ENCODE assay signal across 18 cellular contexts in genomic region chr10:43200538-43201390, GRCh38.
A peak's percentile ranks its signal among the peaks of the same experiment; 100 is the strongest.
DNase-seq lines count a peak whose midpoint lies in the region; ATAC-seq and FAIRE-seq lines count a peak whose summit lies in the region.
"Had no signal": no experiment of that assay in that cellular context is flagged by ENCODE, and none has a peak within 500 bp of the region (broad histone marks: within the 10 kb centered on the region; RNA-seq: fewer than 3 reads in every experiment).

No MANE protein-coding gene starts in this region.

- no peak for FAIRE-seq in GM19239 (lab: Jason Lieb, UNC)
- FAIRE-seq: islet of Langerhans had no signal

- CTCF ChIA-PET in activated CD8-positive, alpha-beta memory T cell treated with anti-CD3 and anti-CD28 coated beads, Interleukin-2, amount 10 ng/mL, durations not matched to agents 7 days and 5 days (lab: Charles Lee), result interaction anchor here (1.0 to 10.8 kb wide), 11 partner anchors 9 to 194 kb away, joined by 3 to 176 read pairs (median 6); no protein-coding TSS in a partner anchor

- no peak overlapping the region for H3K27ac Mint-ChIP-seq in activated CD8-positive, alpha-beta memory T cell treated with anti-CD3 and anti-CD28 coated beads, Interleukin-2, amount 10 ng/mL, durations not matched to agents 7 days and 5 days
- H3K27ac Mint-ChIP-seq: CD8-positive, alpha-beta T cell; progenitor cell of endocrine pancreas had no signal

- no peaks in the 10 kb centered on the region for H3K27me3 Mint-ChIP-seq in activated CD8-positive, alpha-beta memory T cell treated with anti-CD3 and anti-CD28 coated beads, Interleukin-2, amount 10 ng/mL, durations not matched to agents 7 days and 5 days

- H3K4me1 Mint-ChIP-seq in activated CD8-positive, alpha-beta memory T cell treated with anti-CD3 and anti-CD28 coated beads, Interleukin-2, amount 10 ng/mL, durations not matched to agents 7 days and 5 days, result peaks cover 8% of the 10 kb centered on the region

- H3K9me3 Mint-ChIP-seq in activated CD8-positive, alpha-beta memory T cell treated with anti-CD3 and anti-CD28 coated beads, Interleukin-2, amount 10 ng/mL, durations not matched to agents 7 days and 5 days (ENCODE audit: low read depth), result no peaks in the 10 kb centered on the region
- H3K9me3 Mint-ChIP-seq: CD8-positive, alpha-beta T cell had no signal

- DNase-seq in activated CD8-positive, alpha-beta memory T cell treated with anti-CD3 and anti-CD28 coated beads, Interleukin-2, amount 10 ng/mL, durations not matched to agents 7 days and 5 days, result peak; percentile 39
- no peak for DNase-seq in activated CD8-positive, alpha-beta memory T cell treated with anti-CD3 and anti-CD28 coated beads, Interleukin-2, amount 50 U/mL, for 48 hours
- peak; percentile 1 for DNase-seq in GM19239 (ENCODE audit: insufficient read length, low spot score)
- peak; percentile 6 for DNase-seq in hepatic stellate cell (ENCODE audit: low spot score)
- DNase-seq in posterior vena cava (ENCODE audit: low spot score), result peak; percentile 72
- no peak for DNase-seq in NOMO-1 treated with DMSO at 0.1 percent for 48 hours (lab: John Stamatoyannopoulos, UW; ENCODE audit: unreplicated experiment)
- DNase-seq in NCI-H1105 treated with DMSO at 0.1 percent for 48 hours (lab: John Stamatoyannopoulos, UW), result no peak
- no peak for DNase-seq in NCI-H2227 (lab: John Stamatoyannopoulos, UW; ENCODE audit: unreplicated experiment)
- DNase-seq: IMR-90; MV-4-11; NCI-H2081 treated with DMSO at 0.1 percent for 48 hours; NCI-H69; stimulated activated CD4-positive, alpha-beta T cell treated with anti-CD3 and anti-CD28 coated beads, Interleukin-12 subunit alpha, Interleukin-12 subunit beta, amount 100 ng/mL, for 4 hours; stimulated activated naive CD8-positive, alpha-beta T cell treated with anti-CD3 and anti-CD28 coated beads, Interleukin-15, Interleukin-2, amounts not matched to agents 100 U/mL and 50 U/mL, for 24 hours; T1000 had no signal

- no peaks in the 10 kb centered on the region for H3K36me3 Mint-ChIP-seq in activated CD8-positive, alpha-beta memory T cell treated with anti-CD3 and anti-CD28 coated beads, Interleukin-2, amount 10 ng/mL, durations not matched to agents 7 days and 5 days
- H3K36me3 Mint-ChIP-seq: CD8-positive, alpha-beta T cell had no signal

- H3K4me3 Mint-ChIP-seq in activated CD8-positive, alpha-beta memory T cell treated with anti-CD3 and anti-CD28 coated beads, Interleukin-2, amount 10 ng/mL, durations not matched to agents 7 days and 5 days, result no peak overlapping the region
- H3K4me3 Mint-ChIP-seq: CD8-positive, alpha-beta T cell had no signal

- ATAC-seq in activated CD8-positive, alpha-beta memory T cell treated with anti-CD3 and anti-CD28 coated beads, Interleukin-2, amount 10 ng/mL, durations not matched to agents 7 days and 5 days, result no peak
- ATAC-seq: CD8-positive, alpha-beta T cell; stimulated activated naive CD8-positive, alpha-beta T cell treated with anti-CD3 and anti-CD28 coated beads, Interleukin-15, Interleukin-2, amounts not matched to agents 100 U/mL and 50 U/mL, for 24 hours had no signal

- intact Hi-C loops in posterior vena cava (cut with DNase I), result no loop called here

Comparison
In these comparisons a context has a peak if more than half of its experiments do, and no peak if none do; other contexts are left out.
1. DNase-seq: peak in activated CD8-positive, alpha-beta memory T cell treated with anti-CD3 and anti-CD28 coated beads, Interleukin-2, amount 10 ng/mL, durations not matched to agents 7 days and 5 days (single experiment), GM19239 (single experiment), hepatic stellate cell (single experiment) and posterior vena cava (single experiment); none in activated CD8-positive, alpha-beta memory T cell treated with anti-CD3 and anti-CD28 coated beads, Interleukin-2, amount 50 U/mL, for 48 hours (single experiment), NOMO-1 treated with DMSO at 0.1 percent for 48 hours (single experiment), NCI-H1105 treated with DMSO at 0.1 percent for 48 hours (single experiment) and NCI-H2227 (single experiment).